9 cellular contexts compared by ENCODE assay signal in the genomic region with DNA sequence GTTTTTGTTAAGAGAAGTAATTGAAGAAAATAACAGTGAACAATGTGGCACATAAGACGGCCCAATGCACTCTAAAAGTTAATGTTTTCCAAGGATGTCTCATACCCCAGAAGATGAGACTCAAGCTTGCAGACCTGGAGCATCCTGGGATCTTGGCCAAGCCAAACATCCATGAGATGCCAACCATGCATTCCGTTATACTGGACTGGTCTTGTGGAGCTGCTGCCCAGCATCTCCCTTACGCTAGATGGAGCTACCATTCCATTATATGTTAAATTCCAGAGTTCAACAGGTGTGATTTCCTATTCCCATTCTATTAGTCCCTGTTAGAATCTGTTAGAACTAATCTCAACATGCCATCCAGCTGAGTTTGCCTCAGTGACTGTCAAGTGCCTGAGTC.
DNase-seq lines count a peak whose midpoint lies in the region; ATAC-seq and TF ChIP-seq lines count a peak whose summit lies in the region.
"Had no signal": no experiment of that assay in that cellular context is flagged by ENCODE, and none has a peak within 500 bp of the region (broad histone marks: within the 10 kb centered on the region; RNA-seq: fewer than 3 reads in every experiment).

No MANE protein-coding gene starts in this region.

- H3K4me3 ChIP-seq in brain microvascular endothelial cell (ENCODE audit: low read depth, low read length) = no peak overlapping the region
- H3K4me3 ChIP-seq: thyroid gland had no signal

- H3K27me3 ChIP-seq in brain microvascular endothelial cell (replicated peaks) = no peaks in the 10 kb centered on the region
- H3K27me3 ChIP-seq: thyroid gland had no signal

- H3K4me1 Mint-ChIP-seq in nephron = no peaks in the 10 kb centered on the region

- H3K27me3 Mint-ChIP-seq in nephron (ENCODE audit: low read depth) = no peaks in the 10 kb centered on the region

- ATAC-seq in GM21528 (IDR thresholded peaks at IDR 0.05; ENCODE audit: low FRiP score, unreplicated experiment) = no peak

- no peak overlapping the region for H3K4me3 Mint-ChIP-seq in nephron

- in situ Hi-C loops in G401 (cut with HindIII; ENCODE audit: low sequenced_read_pairs) (no loop called here), brain microvascular endothelial cell (cut with HindIII; ENCODE audit: low pct_ligation_motif_present, low sequenced_read_pairs) (no loop called here)

- peak overlapping the region in 1 of 3 experiments; percentile 22 for H3K27ac Mint-ChIP-seq in nephron

- DNase-seq in G401 (ENCODE audit: low spot score) (peak; percentile 78), LoVo (ENCODE audit: low spot score) (peak; percentile 48), brain microvascular endothelial cell (peak; percentile 71), NCI-H128 (lab: John Stamatoyannopoulos, UW; ENCODE audit: unreplicated experiment) (no peak), NCI-H1048 (lab: John Stamatoyannopoulos, UW) (no peak), foreskin melanocyte (no peak)

- H3K36me3 ChIP-seq in brain microvascular endothelial cell (replicated peaks) = no peaks in the 10 kb centered on the region
- H3K36me3 ChIP-seq: thyroid gland had no signal

- peak; percentile 78 for TF ChIP-seq CTCF in brain microvascular endothelial cell (IDR thresholded peaks at IDR 0.05; ENCODE audit: low read depth, low read length, missing control alignments)
- TF ChIP-seq CTCF in nephron (IDR thresholded peaks at IDR 0.05; ENCODE audit: unreplicated experiment in 3 of 3) = peak; percentile 43 to 55 (median 49)

- H3K36me3 Mint-ChIP-seq in nephron (ENCODE audit: low read depth) = no peaks in the 10 kb centered on the region

- H3K9me3 Mint-ChIP-seq in nephron = peaks cover 12% of the 10 kb centered on the region

- H3K27ac ChIP-seq in brain microvascular endothelial cell = no peak overlapping the region
- H3K27ac ChIP-seq: thyroid gland had no signal

Comparison
In these comparisons a context has a peak if more than half of its experiments do, and no peak if none do; other contexts are left out.
1. DNase-seq: peak in G401 (single experiment), LoVo (single experiment) and brain microvascular endothelial cell (single experiment); none in NCI-H128 (single experiment), NCI-H1048 (single experiment) and foreskin melanocyte (single experiment).